ENCODE assay signal across 33 cellular contexts in the genomic region with DNA sequence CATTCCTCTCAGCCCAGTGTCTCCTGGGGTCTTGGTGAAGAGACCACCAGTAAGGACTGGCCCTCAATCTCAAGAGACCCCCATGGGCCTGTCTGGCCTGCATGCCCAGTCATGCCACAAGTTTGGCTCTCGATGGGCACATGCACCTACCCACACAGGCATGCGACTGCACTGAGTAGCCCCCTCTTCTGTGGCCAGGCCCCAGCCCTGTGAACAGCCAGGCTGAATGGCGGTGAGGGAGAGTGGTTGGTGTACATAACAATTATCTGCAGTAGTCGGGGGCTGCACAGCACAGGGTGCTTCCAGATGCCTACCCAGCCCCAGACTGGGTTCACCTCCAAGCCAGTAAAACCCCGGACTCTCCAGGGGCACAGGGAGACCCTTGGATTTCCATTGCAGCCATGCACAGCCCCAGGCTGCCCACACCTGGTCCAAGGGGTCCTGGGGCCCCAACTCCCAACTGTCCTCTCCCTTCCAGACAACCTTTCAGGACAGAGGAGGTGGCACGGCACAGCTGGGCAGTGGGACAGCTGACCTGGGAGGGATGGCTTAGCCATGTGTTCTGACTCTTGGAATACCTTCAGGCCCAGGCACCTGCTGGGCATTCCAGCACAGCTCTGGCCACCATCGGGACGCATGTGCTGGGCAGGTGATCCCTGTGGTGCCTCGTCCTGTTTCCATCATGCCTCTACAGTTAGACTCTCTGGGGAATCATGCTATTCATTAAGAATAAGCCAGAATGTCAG. TPM values are rescaled to one million over a fixed set of nuclear protein-coding genes. Genes with fewer than 3 reads are reported as not detected.
DNase-seq lines count a peak whose midpoint lies in the region; TF ChIP-seq lines count a peak whose summit lies in the region.
"Had no signal": no experiment of that assay in that cellular context is flagged by ENCODE, and none has a peak within 500 bp of the region (broad histone marks: within the 10 kb centered on the region; RNA-seq: fewer than 3 reads in every experiment).

No MANE protein-coding gene starts in this region.

- no peaks in the 10 kb centered on the region for H3K27me3 ChIP-seq in osteoblast (ENCODE audit: insufficient read depth, low read length)

- H3K27ac Mint-ChIP-seq in activated naive CD4-positive, alpha-beta T cell treated with anti-CD3 and anti-CD28 coated beads, Interleukin-2, amount 10 ng/mL, durations not matched to agents 7 days and 5 days: peak overlapping the region; percentile 9
- no peak overlapping the region for H3K27ac Mint-ChIP-seq in chondrocyte (ENCODE audit: unreplicated experiment)
- H3K27ac Mint-ChIP-seq: CD8-positive, alpha-beta T cell; GM23338; HFFc6 had no signal

- no peaks in the 10 kb centered on the region for H3K9me3 Mint-ChIP-seq in activated naive CD4-positive, alpha-beta T cell treated with anti-CD3 and anti-CD28 coated beads, Interleukin-2, amount 10 ng/mL, durations not matched to agents 7 days and 5 days
- no peaks in the 10 kb centered on the region for H3K9me3 Mint-ChIP-seq in chondrocyte (ENCODE audit: low read depth)
- H3K9me3 Mint-ChIP-seq: CD8-positive, alpha-beta T cell; GM23338; HFFc6 had no signal

- CTCF ChIA-PET in activated naive CD4-positive, alpha-beta T cell treated with anti-CD3 and anti-CD28 coated beads, Interleukin-2, amount 10 ng/mL, durations not matched to agents 7 days and 5 days (lab: Charles Lee): no interaction called here

- H3K4me3 ChIP-seq in osteoblast (ENCODE audit: insufficient read depth, low read length): no peak overlapping the region
- H3K4me3 ChIP-seq: A549, GM12878, GM23338, HAP-1, PC-9, SJSA1 had no signal

- no peak overlapping the region for H2AFZ ChIP-seq in osteoblast (ENCODE audit: low read length)
- H2AFZ ChIP-seq: GM23338, PC-9 had no signal

- H3K4me1 ChIP-seq in osteoblast (ENCODE audit: insufficient read depth, low read length): no peaks in the 10 kb centered on the region
- H3K4me1 ChIP-seq: A549, Caco-2, HAP-1, SJSA1 had no signal

- no peaks in the 10 kb centered on the region for H3K36me3 Mint-ChIP-seq in activated naive CD4-positive, alpha-beta T cell treated with anti-CD3 and anti-CD28 coated beads, Interleukin-2, amount 10 ng/mL, durations not matched to agents 7 days and 5 days
- H3K36me3 Mint-ChIP-seq in chondrocyte (ENCODE audit: low read depth): no peaks in the 10 kb centered on the region
- H3K36me3 Mint-ChIP-seq: CD8-positive, alpha-beta T cell had no signal

- no peaks in the 10 kb centered on the region for H3K9me3 ChIP-seq in osteoblast (ENCODE audit: low read depth, low read length)
- H3K9me3 ChIP-seq: A549, Caco-2, HAP-1, SJSA1 had no signal

- H4K20me1 ChIP-seq in osteoblast (ENCODE audit: insufficient read depth, low read length): no peaks in the 10 kb centered on the region

- no peak for DNase-seq in activated naive CD4-positive, alpha-beta T cell treated with anti-CD3 and anti-CD28 coated beads, Interleukin-2, amount 10 ng/mL, durations not matched to agents 7 days and 5 days
- no peak for DNase-seq in activated naive CD4-positive, alpha-beta T cell treated with anti-CD3 and anti-CD28 coated beads, Interleukin-2, amount 50 U/mL, for 16 hours
- DNase-seq in chondrocyte (ENCODE audit: low spot score): peak; percentile 60
- peak; percentile 66 for DNase-seq in osteoblast (ENCODE audit: insufficient read length, low spot score, missing footprints)
- no peak for DNase-seq in DMS153 (lab: John Stamatoyannopoulos, UW)
- DNase-seq in NCI-H345 (lab: John Stamatoyannopoulos, UW): no peak
- no peak for DNase-seq in NCI-H2171 treated with DMSO at 0.1 percent for 48 hours (lab: John Stamatoyannopoulos, UW)
- DNase-seq: C1 segment of cervical spinal cord; CD8-positive, alpha-beta T cell; DMS79; EL; GDM1; HFFc6; KBM-7; MV-4-11; NCI-H1105 treated with DMSO at 0.1 percent for 48 hours; NCI-H146; NCI-H1930; NCI-H2107; NCI-H446 treated with DMSO at 0.1 percent for 48 hours; NCI-H526; NCI-H82; NK-92 treated with Interleukin-12 subunit alpha and Interleukin-12 subunit beta, amount 100 ng/mL, for 24 hours; PC-9; Right ventricle myocardium superior had no signal

- no peaks in the 10 kb centered on the region for H3K79me2 ChIP-seq in osteoblast (ENCODE audit: insufficient read depth, low read length)

- no peak overlapping the region for H3K4me3 Mint-ChIP-seq in activated naive CD4-positive, alpha-beta T cell treated with anti-CD3 and anti-CD28 coated beads, Interleukin-2, amount 10 ng/mL, durations not matched to agents 7 days and 5 days
- H3K4me3 Mint-ChIP-seq in chondrocyte (ENCODE audit: unreplicated experiment): no peak overlapping the region
- H3K4me3 Mint-ChIP-seq: CD8-positive, alpha-beta T cell; GM23338; HFFc6 had no signal

- peaks cover 35% of the 10 kb centered on the region for H3K4me1 Mint-ChIP-seq in activated naive CD4-positive, alpha-beta T cell treated with anti-CD3 and anti-CD28 coated beads, Interleukin-2, amount 10 ng/mL, durations not matched to agents 7 days and 5 days
- H3K4me1 Mint-ChIP-seq in chondrocyte (ENCODE audit: low read depth): peaks cover 13% of the 10 kb centered on the region
- H3K4me1 Mint-ChIP-seq: GM23338 had no signal

- H3K27me3 Mint-ChIP-seq in activated naive CD4-positive, alpha-beta T cell treated with anti-CD3 and anti-CD28 coated beads, Interleukin-2, amount 10 ng/mL, durations not matched to agents 7 days and 5 days: peaks cover 17% of the 10 kb centered on the region
- H3K27me3 Mint-ChIP-seq in chondrocyte (ENCODE audit: low read depth): peaks cover 5% of the 10 kb centered on the region

- H3K27ac ChIP-seq in osteoblast (ENCODE audit: low read depth, low read length): no peak overlapping the region
- H3K27ac ChIP-seq: A549, PC-9, SJSA1 had no signal

- no peak overlapping the region for H3K4me2 ChIP-seq in osteoblast (ENCODE audit: insufficient read depth, low read length)
- H3K4me2 ChIP-seq: A549, GM23338, PC-9 had no signal

- no peaks in the 10 kb centered on the region for H3K36me3 ChIP-seq in osteoblast (ENCODE audit: insufficient read depth, low read length)
- H3K36me3 ChIP-seq: HAP-1, SJSA1 had no signal

- no peak for TF ChIP-seq CTCF in chondrocyte (IDR thresholded peaks at IDR 0.05)
- TF ChIP-seq CTCF in osteoblast (IDR thresholded peaks at IDR 0.05; ENCODE audit: extremely low read depth, low read depth, low read length): no peak

RNA-seq across cellular contexts. Expression of a gene that starts 21.0 kb away (rescaled TPM):
- total RNA-seq in chondrocyte (29.8 to 38.7 TPM (median 38.2 TPM) in 3 replicates), osteoblast (31.8 and 37.7 TPM in 2 replicates)

RNA-seq across cellular contexts. Expression of a gene that starts 40.3 kb away (rescaled TPM):
- total RNA-seq in chondrocyte: 0.12 to 0.18 TPM in 2 of 3 replicates, not detected in the other
- under 0.01 TPM in 2 replicates for total RNA-seq in osteoblast
- total RNA-seq: Caco-2; CD8-positive, alpha-beta T cell; GM12878; LHCN-M2; MCF 10A; PC-9; SJSA1 had no signal

Comparison
In these comparisons a context has a peak if more than half of its experiments do, and no peak if none do; other contexts are left out.
1. DNase-seq: peak in chondrocyte (single experiment) and osteoblast (single experiment); none in activated naive CD4-positive, alpha-beta T cell treated with anti-CD3 and anti-CD28 coated beads, Interleukin-2, amount 10 ng/mL, durations not matched to agents 7 days and 5 days (single experiment), activated naive CD4-positive, alpha-beta T cell treated with anti-CD3 and anti-CD28 coated beads, Interleukin-2, amount 50 U/mL, for 16 hours (single experiment), DMS153 (single experiment), NCI-H345 (single experiment) and NCI-H2171 treated with DMSO at 0.1 percent for 48 hours (single experiment).